Comparison of ENCODE assay signal across 1 cellular context in the genomic region with DNA sequence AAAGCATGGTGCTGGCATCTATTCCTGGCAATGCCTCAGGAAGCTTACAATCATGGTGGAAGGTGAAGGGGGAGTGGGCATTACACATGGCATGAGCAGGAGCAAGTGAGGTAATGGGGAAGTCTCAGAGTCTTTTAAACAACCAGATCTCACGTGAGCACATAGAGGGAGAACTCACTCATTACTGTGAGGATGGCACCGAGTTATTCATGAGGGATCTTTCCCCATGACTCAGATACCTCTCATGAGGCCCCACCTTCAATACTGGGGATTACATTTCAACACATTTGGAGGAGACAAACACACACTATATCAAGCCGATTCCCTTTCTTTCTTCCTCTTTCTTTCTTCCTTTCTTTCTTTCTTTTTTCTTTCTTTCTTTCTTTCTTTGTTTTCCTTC.
TF ChIP-seq lines count a peak whose summit lies in the region.

No MANE protein-coding gene starts in this region.

TF ChIP-seq in H1, 55 proteins besides CTCF, POLR2A, EP300 and RAD21:
- TF ChIP-seq, protein P1, sequence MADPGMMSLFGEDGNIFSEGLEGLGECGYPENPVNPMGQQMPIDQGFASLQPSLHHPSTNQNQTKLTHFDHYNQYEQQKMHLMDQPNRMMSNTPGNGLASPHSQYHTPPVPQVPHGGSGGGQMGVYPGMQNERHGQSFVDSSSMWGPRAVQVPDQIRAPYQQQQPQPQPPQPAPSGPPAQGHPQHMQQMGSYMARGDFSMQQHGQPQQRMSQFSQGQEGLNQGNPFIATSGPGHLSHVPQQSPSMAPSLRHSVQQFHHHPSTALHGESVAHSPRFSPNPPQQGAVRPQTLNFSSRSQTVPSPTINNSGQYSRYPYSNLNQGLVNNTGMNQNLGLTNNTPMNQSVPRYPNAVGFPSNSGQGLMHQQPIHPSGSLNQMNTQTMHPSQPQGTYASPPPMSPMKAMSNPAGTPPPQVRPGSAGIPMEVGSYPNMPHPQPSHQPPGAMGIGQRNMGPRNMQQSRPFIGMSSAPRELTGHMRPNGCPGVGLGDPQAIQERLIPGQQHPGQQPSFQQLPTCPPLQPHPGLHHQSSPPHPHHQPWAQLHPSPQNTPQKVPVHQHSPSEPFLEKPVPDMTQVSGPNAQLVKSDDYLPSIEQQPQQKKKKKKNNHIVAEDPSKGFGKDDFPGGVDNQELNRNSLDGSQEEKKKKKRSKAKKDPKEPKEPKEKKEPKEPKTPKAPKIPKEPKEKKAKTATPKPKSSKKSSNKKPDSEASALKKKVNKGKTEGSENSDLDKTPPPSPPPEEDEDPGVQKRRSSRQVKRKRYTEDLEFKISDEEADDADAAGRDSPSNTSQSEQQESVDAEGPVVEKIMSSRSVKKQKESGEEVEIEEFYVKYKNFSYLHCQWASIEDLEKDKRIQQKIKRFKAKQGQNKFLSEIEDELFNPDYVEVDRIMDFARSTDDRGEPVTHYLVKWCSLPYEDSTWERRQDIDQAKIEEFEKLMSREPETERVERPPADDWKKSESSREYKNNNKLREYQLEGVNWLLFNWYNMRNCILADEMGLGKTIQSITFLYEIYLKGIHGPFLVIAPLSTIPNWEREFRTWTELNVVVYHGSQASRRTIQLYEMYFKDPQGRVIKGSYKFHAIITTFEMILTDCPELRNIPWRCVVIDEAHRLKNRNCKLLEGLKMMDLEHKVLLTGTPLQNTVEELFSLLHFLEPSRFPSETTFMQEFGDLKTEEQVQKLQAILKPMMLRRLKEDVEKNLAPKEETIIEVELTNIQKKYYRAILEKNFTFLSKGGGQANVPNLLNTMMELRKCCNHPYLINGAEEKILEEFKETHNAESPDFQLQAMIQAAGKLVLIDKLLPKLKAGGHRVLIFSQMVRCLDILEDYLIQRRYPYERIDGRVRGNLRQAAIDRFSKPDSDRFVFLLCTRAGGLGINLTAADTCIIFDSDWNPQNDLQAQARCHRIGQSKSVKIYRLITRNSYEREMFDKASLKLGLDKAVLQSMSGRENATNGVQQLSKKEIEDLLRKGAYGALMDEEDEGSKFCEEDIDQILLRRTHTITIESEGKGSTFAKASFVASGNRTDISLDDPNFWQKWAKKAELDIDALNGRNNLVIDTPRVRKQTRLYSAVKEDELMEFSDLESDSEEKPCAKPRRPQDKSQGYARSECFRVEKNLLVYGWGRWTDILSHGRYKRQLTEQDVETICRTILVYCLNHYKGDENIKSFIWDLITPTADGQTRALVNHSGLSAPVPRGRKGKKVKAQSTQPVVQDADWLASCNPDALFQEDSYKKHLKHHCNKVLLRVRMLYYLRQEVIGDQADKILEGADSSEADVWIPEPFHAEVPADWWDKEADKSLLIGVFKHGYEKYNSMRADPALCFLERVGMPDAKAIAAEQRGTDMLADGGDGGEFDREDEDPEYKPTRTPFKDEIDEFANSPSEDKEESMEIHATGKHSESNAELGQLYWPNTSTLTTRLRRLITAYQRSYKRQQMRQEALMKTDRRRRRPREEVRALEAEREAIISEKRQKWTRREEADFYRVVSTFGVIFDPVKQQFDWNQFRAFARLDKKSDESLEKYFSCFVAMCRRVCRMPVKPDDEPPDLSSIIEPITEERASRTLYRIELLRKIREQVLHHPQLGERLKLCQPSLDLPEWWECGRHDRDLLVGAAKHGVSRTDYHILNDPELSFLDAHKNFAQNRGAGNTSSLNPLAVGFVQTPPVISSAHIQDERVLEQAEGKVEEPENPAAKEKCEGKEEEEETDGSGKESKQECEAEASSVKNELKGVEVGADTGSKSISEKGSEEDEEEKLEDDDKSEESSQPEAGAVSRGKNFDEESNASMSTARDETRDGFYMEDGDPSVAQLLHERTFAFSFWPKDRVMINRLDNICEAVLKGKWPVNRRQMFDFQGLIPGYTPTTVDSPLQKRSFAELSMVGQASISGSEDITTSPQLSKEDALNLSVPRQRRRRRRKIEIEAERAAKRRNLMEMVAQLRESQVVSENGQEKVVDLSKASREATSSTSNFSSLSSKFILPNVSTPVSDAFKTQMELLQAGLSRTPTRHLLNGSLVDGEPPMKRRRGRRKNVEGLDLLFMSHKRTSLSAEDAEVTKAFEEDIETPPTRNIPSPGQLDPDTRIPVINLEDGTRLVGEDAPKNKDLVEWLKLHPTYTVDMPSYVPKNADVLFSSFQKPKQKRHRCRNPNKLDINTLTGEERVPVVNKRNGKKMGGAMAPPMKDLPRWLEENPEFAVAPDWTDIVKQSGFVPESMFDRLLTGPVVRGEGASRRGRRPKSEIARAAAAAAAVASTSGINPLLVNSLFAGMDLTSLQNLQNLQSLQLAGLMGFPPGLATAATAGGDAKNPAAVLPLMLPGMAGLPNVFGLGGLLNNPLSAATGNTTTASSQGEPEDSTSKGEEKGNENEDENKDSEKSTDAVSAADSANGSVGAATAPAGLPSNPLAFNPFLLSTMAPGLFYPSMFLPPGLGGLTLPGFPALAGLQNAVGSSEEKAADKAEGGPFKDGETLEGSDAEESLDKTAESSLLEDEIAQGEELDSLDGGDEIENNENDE (IDR thresholded peaks at IDR 0.05; ENCODE audit: insufficient replicate concordance, low read length) = no peak
- no peak for TF ChIP-seq RBBP5 (IDR thresholded peaks at IDR 0.05; ENCODE audit: borderline replicate concordance, low read depth, low read length)
- no peak for TF ChIP-seq GABPA (IDR thresholded peaks at IDR 0.05; ENCODE audit: borderline replicate concordance, insufficient read depth, low read length)
- TF ChIP-seq BACH1 (IDR thresholded peaks at IDR 0.05; ENCODE audit: low read length) = no peak
- no peak for TF ChIP-seq HDAC2 (IDR thresholded peaks at IDR 0.05; ENCODE audit: borderline replicate concordance in 1 of 2, low read depth in 2 of 2, low read length in 2 of 2)
TF ChIP-seq in H1: peak in this region for 0.
